In genomic region chr20:64161595-64162238, GRCh38 we compare ENCODE assay signal across 8 cellular contexts. TPM values are rescaled to one million over a fixed set of nuclear protein-coding genes. Genes with fewer than 3 reads are reported as not detected.
A peak's percentile ranks its signal among the peaks of the same experiment; 100 is the strongest.
DNase-seq lines count a peak whose midpoint lies in the region; ATAC-seq and TF ChIP-seq lines count a peak whose summit lies in the region.

No MANE protein-coding gene starts in this region.

- no peak overlapping the region for H3K27ac Mint-ChIP-seq in T-helper 2 cell treated with Interferon-gamma antibody and Interleukin-4, amounts not matched to agents 5 μg/mL and 100 μg/mL, for 36 hours

- H3K9me3 ChIP-seq in prostate gland (no peaks in the 10 kb centered on the region), OCI-LY7 (ENCODE audit: low read length) (no peaks in the 10 kb centered on the region)

- no TSS peak for BruUV-seq in OCI-LY7 (replicated peaks; lab: Mats Ljungman, UMichigan)

- H3K36me3 ChIP-seq in prostate gland (no peaks in the 10 kb centered on the region), OCI-LY7 (ENCODE audit: insufficient read depth, low read length) (no peaks in the 10 kb centered on the region)

- H3K4me3 ChIP-seq in fibroblast of villous mesenchyme (ENCODE audit: low read depth, low read length) = no peak overlapping the region
- no peak overlapping the region for H3K4me3 ChIP-seq in prostate gland
- no peak overlapping the region for H3K4me3 ChIP-seq in OCI-LY7 (ENCODE audit: low read depth, low read length, poor library complexity, severe bottlenecking)

- no peaks in the 10 kb centered on the region for H3K4me1 Mint-ChIP-seq in T-helper 2 cell treated with Interferon-gamma antibody and Interleukin-4, amounts not matched to agents 5 μg/mL and 100 μg/mL, for 36 hours (ENCODE audit: low read depth)

- no peaks in the 10 kb centered on the region for H4K20me1 ChIP-seq in OCI-LY7 (ENCODE audit: insufficient read depth, low read length)

- ATAC-seq in GM21786 (IDR thresholded peaks at IDR 0.05; ENCODE audit: unreplicated experiment) = no peak

- no peaks in the 10 kb centered on the region for H3K36me3 Mint-ChIP-seq in T-helper 2 cell treated with Interferon-gamma antibody and Interleukin-4, amounts not matched to agents 5 μg/mL and 100 μg/mL, for 36 hours (ENCODE audit: low read depth)

- H3K27me3 Mint-ChIP-seq in T-helper 2 cell treated with Interferon-gamma antibody and Interleukin-4, amounts not matched to agents 5 μg/mL and 100 μg/mL, for 36 hours (ENCODE audit: low read depth) = peaks cover 28% of the 10 kb centered on the region

- H2AFZ ChIP-seq in OCI-LY7 (ENCODE audit: low read length) = no peak overlapping the region

- no peak overlapping the region for H3K4me2 ChIP-seq in OCI-LY7 (ENCODE audit: low read length)

- no peaks in the 10 kb centered on the region for H3K9me2 ChIP-seq in OCI-LY7 (ENCODE audit: insufficient read depth, low read length)

- H3K79me2 ChIP-seq in OCI-LY7 (ENCODE audit: insufficient read depth, low read depth, low read length) = no peaks in the 10 kb centered on the region

- no peaks in the 10 kb centered on the region for H3K9me3 Mint-ChIP-seq in T-helper 2 cell treated with Interferon-gamma antibody and Interleukin-4, amounts not matched to agents 5 μg/mL and 100 μg/mL, for 36 hours

- POLR2A ChIA-PET in OCI-LY7 (lab: Charles Lee) = no interaction called here

- intact Hi-C loops in prostate gland (cut with DNase I) (no loop called here), OCI-LY7 (cut with micrococcal nuclease; ENCODE audit: unreplicated experiment) (no loop called here)

- H3K4me3 Mint-ChIP-seq in T-helper 2 cell treated with Interferon-gamma antibody and Interleukin-4, amounts not matched to agents 5 μg/mL and 100 μg/mL, for 36 hours = no peak overlapping the region

- peaks cover 13% of the 10 kb centered on the region for H3K27me3 ChIP-seq in prostate gland (replicated peaks; ENCODE audit: insufficient read depth)

- TF ChIP-seq CTCF in fibroblast of villous mesenchyme (IDR thresholded peaks at IDR 0.05; ENCODE audit: insufficient read depth, low read depth, low read length) = no peak
- no peak for TF ChIP-seq CTCF in prostate gland (IDR thresholded peaks at IDR 0.05)
- TF ChIP-seq CTCF in OCI-LY7 (conservative IDR thresholded peaks at IDR 0.05; ENCODE audit: low read length) = no peak

- no peak overlapping the region for H3K27ac ChIP-seq in prostate gland
- no peak overlapping the region for H3K27ac ChIP-seq in OCI-LY7 (ENCODE audit: low read depth, low read length, poor library complexity, severe bottlenecking)

- CTCF ChIA-PET in OCI-LY7 (lab: Charles Lee; ENCODE audit: unreplicated experiment) = no interaction called here

- TF ChIP-seq POLR2A in prostate gland (IDR thresholded peaks at IDR 0.05) = no peak

- H3K4me1 ChIP-seq in prostate gland (replicated peaks) (no peaks in the 10 kb centered on the region), OCI-LY7 (ENCODE audit: insufficient read depth, low read length, poor library complexity, severe bottlenecking) (no peaks in the 10 kb centered on the region)

- peak; percentile 35 for DNase-seq in activated naive CD4-positive, alpha-beta T cell treated with Interleukin-2 at 50 U/mL for 16 hours
- DNase-seq in activated naive CD4-positive, alpha-beta T cell (lab: John Stamatoyannopoulos, UW) = no peak
- DNase-seq in T-helper 2 cell treated with Interferon-gamma antibody and Interleukin-4, amounts not matched to agents 5 μg/mL and 100 μg/mL, for 36 hours (ENCODE audit: low spot score) = peak; percentile 6
- DNase-seq in fibroblast of villous mesenchyme (ENCODE audit: low read depth) (peak; percentile 43), prostate gland (ENCODE audit: low spot score) (peak; percentile 37), OCI-LY7 (ENCODE audit: low spot score) (no peak)
- no peak for DNase-seq in activated CD4-positive, CD25-positive, alpha-beta regulatory T cell treated with anti-CD3 and anti-CD28 coated beads, Interleukin-2, amount 50 U/mL, for 72 hours

- 11% methylated on average over 29 of the region's 29 CpGs for WGBS in prostate gland

RNA-seq across cellular contexts. Expression of gene MYT1, which starts 2.5 kb away (rescaled TPM):
- total RNA-seq in fibroblast of villous mesenchyme = not detected in 2 replicates
- total RNA-seq in prostate gland = under 1 TPM; 0.27 to 0.74 TPM
- 0.31 and 0.32 TPM in 2 replicates for total RNA-seq in OCI-LY7 (2014; rRNA removed; shearing (Covaris generic))
- 0.30 and 0.95 TPM in 2 replicates for total RNA-seq in OCI-LY7 (2022)

RNA-seq across cellular contexts. Expression of gene NPBWR2, which starts 54.4 kb away (rescaled TPM):
- not detected in 2 replicates for total RNA-seq in fibroblast of villous mesenchyme
- not detected for total RNA-seq in prostate gland
- total RNA-seq in OCI-LY7 (2014; rRNA removed; shearing (Covaris generic)) = not detected in 2 replicates
- not detected in 2 replicates for total RNA-seq in OCI-LY7 (2022)

Comparison
In these comparisons a context has a peak if more than half of its experiments do, and no peak if none do; other contexts are left out.
1. DNase-seq: peak in activated naive CD4-positive, alpha-beta T cell treated with Interleukin-2 at 50 U/mL for 16 hours (single experiment), T-helper 2 cell treated with Interferon-gamma antibody and Interleukin-4, amounts not matched to agents 5 μg/mL and 100 μg/mL, for 36 hours (single experiment), fibroblast of villous mesenchyme (single experiment) and prostate gland (single experiment); none in activated naive CD4-positive, alpha-beta T cell (0 of 4), activated CD4-positive, CD25-positive, alpha-beta regulatory T cell treated with anti-CD3 and anti-CD28 coated beads, Interleukin-2, amount 50 U/mL, for 72 hours (single experiment) and OCI-LY7 (single experiment).